9 cellular contexts compared by ENCODE assay signal in the genomic region with DNA sequence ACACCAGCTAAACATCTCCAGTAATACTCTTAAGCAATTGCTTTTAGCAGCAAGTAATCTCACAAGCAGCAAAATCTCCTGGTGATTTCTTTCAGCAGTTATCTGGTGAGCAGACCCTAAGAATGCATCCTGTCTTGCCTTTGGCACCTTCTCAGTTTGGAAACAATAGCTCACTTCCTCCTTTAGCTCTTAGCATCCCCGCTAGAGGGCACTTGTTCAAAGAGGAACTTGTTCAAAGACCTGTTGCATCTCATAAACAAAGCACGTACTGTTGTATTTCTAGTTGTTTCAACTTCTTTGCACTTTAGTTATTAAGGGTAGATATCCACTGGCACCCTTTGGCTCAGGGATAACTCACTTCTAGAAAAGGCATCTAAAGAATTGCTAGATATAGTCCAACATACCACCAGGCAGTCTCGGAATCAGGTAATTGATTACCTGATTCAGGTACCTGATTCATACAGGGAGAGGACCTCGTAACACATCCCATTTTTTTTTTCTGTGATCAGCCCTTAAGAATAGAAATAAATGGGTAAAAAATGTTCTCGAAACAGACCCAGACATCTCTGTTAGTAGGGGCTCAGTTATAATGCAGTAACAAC.
DNase-seq lines count a peak whose midpoint lies in the region; ATAC-seq and TF ChIP-seq lines count a peak whose summit lies in the region.
"Had no signal": no experiment of that assay in that cellular context is flagged by ENCODE, and none has a peak within 500 bp of the region (broad histone marks: within the 10 kb centered on the region; RNA-seq: fewer than 3 reads in every experiment).

No MANE protein-coding gene starts in this region.

- intact Hi-C loops in activated CD4-positive, alpha-beta T cell treated with anti-CD3 and anti-CD28 coated beads, Interleukin-2, amount 10 ng/mL, durations not matched to agents 24 days and 14 days (cut with micrococcal nuclease) = loop anchor here (2.0 to 5.0 kb wide), 2 partner anchors 195 to 264 kb away; no protein-coding TSS in a partner anchor

- no peaks in the 10 kb centered on the region for H3K27me3 ChIP-seq in trophoblast cell (ENCODE audit: insufficient read depth, low read length)

- H3K9ac ChIP-seq in trophoblast cell (ENCODE audit: low read length) = no peak overlapping the region

- H3K14ac ChIP-seq in trophoblast cell (ENCODE audit: low read length) = no peak overlapping the region

- no peaks in the 10 kb centered on the region for H3K4me1 ChIP-seq in trophoblast cell (ENCODE audit: control insufficient read depth in 1 of 2, insufficient read depth in 2 of 2, low read length in 2 of 2)

- no peaks in the 10 kb centered on the region for H3K9me3 Mint-ChIP-seq in activated CD4-positive, alpha-beta T cell treated with anti-CD3 and anti-CD28 coated beads, Interleukin-2, amount 10 ng/mL, durations not matched to agents 24 days and 14 days

- H3K23ac ChIP-seq in trophoblast cell (ENCODE audit: low read length) = no peak overlapping the region

- no peak overlapping the region for H4K91ac ChIP-seq in trophoblast cell (ENCODE audit: low read depth, low read length)

- H3K79me2 ChIP-seq in trophoblast cell (ENCODE audit: control insufficient read depth, insufficient read depth, low read length, poor library complexity) = no peaks in the 10 kb centered on the region

- no peak overlapping the region for H3K4me2 ChIP-seq in trophoblast cell (ENCODE audit: low read length)

- no peak overlapping the region for H3K18ac ChIP-seq in trophoblast cell (ENCODE audit: low read length)

- H4K12ac ChIP-seq in trophoblast cell (ENCODE audit: low read depth, low read length) = no peak overlapping the region

- H2BK120ac ChIP-seq in trophoblast cell (ENCODE audit: insufficient read depth, low read length, poor library complexity) = no peak overlapping the region

- no peak overlapping the region for H2AK5ac ChIP-seq in trophoblast cell (ENCODE audit: low read length)

- H3K27ac ChIP-seq in C4-2B (no peak overlapping the region), trophoblast cell (ENCODE audit: low read depth, low read length) (no peak overlapping the region)
- H3K27ac ChIP-seq: skin epidermis had no signal

- TF ChIP-seq POLR2A in NB4 (IDR thresholded peaks at IDR 0.05; ENCODE audit: extremely low read depth, insufficient read length) = no peak

- no peak overlapping the region for H4K8ac ChIP-seq in trophoblast cell (ENCODE audit: low read depth, low read length)

- H3K4me3 ChIP-seq in NB4 (ENCODE audit: low read depth, low read length) = no peak overlapping the region
- H3K4me3 ChIP-seq in fibroblast of villous mesenchyme (ENCODE audit: low read depth, low read length) = no peak overlapping the region
- no peak overlapping the region for H3K4me3 ChIP-seq in trophoblast cell (ENCODE audit: low read depth, low read length)
- H3K4me3 ChIP-seq: skin epidermis had no signal

- H2BK12ac ChIP-seq in trophoblast cell (ENCODE audit: low read length) = no peak overlapping the region

- no peaks in the 10 kb centered on the region for H3K36me3 Mint-ChIP-seq in activated CD4-positive, alpha-beta T cell treated with anti-CD3 and anti-CD28 coated beads, Interleukin-2, amount 10 ng/mL, durations not matched to agents 24 days and 14 days (ENCODE audit: low read depth)

- peak; percentile 79 for TF ChIP-seq CTCF in C4-2B (conservative IDR thresholded peaks at IDR 0.05)
- peak; percentile 86 for TF ChIP-seq CTCF in NB4 (IDR thresholded peaks at IDR 0.05; ENCODE audit: low read depth, low read length)
- TF ChIP-seq CTCF in fibroblast of villous mesenchyme (IDR thresholded peaks at IDR 0.05; ENCODE audit: insufficient read depth, low read depth, low read length) = peak; percentile 73

- WGBS in trophoblast cell (ENCODE audit: extremely low coverage, insufficient coverage, insufficient read length) = no CpG with 5 or more reads among the region's 5 CpGs

- H3K4ac ChIP-seq in trophoblast cell (ENCODE audit: low read depth, low read length) = no peak overlapping the region

- H3K9me3 ChIP-seq in trophoblast cell (ENCODE audit: insufficient read depth, low read depth, low read length) = no peaks in the 10 kb centered on the region

- ATAC-seq in GM18498 (IDR thresholded peaks at IDR 0.05; ENCODE audit: unreplicated experiment) (peak; percentile 94), HG02678 (IDR thresholded peaks at IDR 0.05; ENCODE audit: unreplicated experiment) (peak; percentile 91)

- H3K79me1 ChIP-seq in trophoblast cell (ENCODE audit: low read length) = no peaks in the 10 kb centered on the region

- DNase-seq in NB4 (ENCODE audit: low read depth) (peak; percentile 67), fibroblast of villous mesenchyme (ENCODE audit: low read depth) (peak; percentile 58), trophoblast cell (peak; percentile 59 to 77)
- peak; percentile 85 for DNase-seq in activated CD4-positive, alpha-beta T cell treated with anti-CD3 and anti-CD28 coated beads, Interleukin-2, amount 10 ng/mL, durations not matched to agents 24 days and 14 days
- no peak for DNase-seq in activated effector memory CD4-positive, alpha-beta T cell treated with anti-CD3 and anti-CD28 coated beads, Interleukin-2, amount 50 U/mL, for 16 hours

- H3K4me1 Mint-ChIP-seq in activated CD4-positive, alpha-beta T cell treated with anti-CD3 and anti-CD28 coated beads, Interleukin-2, amount 10 ng/mL, durations not matched to agents 24 days and 14 days = peaks cover 2% of the 10 kb centered on the region

- H3K4me3 Mint-ChIP-seq in activated CD4-positive, alpha-beta T cell treated with anti-CD3 and anti-CD28 coated beads, Interleukin-2, amount 10 ng/mL, durations not matched to agents 24 days and 14 days = no peak overlapping the region

- no peak overlapping the region for H2BK5ac ChIP-seq in trophoblast cell (ENCODE audit: low read depth, low read length, poor library complexity)

- H3K36me3 ChIP-seq in trophoblast cell (ENCODE audit: control insufficient read depth in 1 of 2, insufficient read depth in 2 of 2, low read length in 2 of 2) = no peaks in the 10 kb centered on the region

- peaks cover 38% of the 10 kb centered on the region for H3K27me3 Mint-ChIP-seq in activated CD4-positive, alpha-beta T cell treated with anti-CD3 and anti-CD28 coated beads, Interleukin-2, amount 10 ng/mL, durations not matched to agents 24 days and 14 days

- no peak overlapping the region for H3K27ac Mint-ChIP-seq in activated CD4-positive, alpha-beta T cell treated with anti-CD3 and anti-CD28 coated beads, Interleukin-2, amount 10 ng/mL, durations not matched to agents 24 days and 14 days

- H2AFZ ChIP-seq in trophoblast cell (ENCODE audit: insufficient read depth, low read length, poor library complexity) = no peak overlapping the region
